29 cellular contexts compared by ENCODE assay signal in the genomic region with DNA sequence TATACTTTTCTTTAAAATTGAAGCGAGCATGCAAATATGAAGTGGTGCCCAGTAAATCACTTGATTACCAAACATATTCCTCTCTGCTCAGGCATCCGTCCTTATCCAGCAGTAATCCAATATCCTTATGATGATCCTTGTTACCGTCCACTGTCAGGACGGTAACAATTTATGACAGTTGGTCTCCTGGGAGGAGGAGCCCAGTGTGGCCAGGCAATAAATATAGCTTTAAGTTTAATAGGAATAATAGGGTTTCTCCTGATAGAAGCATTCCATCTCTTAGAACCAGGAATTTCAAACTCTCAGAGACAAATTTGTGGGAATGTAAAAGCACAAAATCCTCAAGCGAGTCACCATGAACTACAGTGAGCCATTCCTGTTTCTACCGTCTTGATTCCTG.
"Had no signal": no experiment of that assay in that cellular context is flagged by ENCODE, and none has a peak within 500 bp of the region (broad histone marks: within the 10 kb centered on the region; RNA-seq: fewer than 3 reads in every experiment).

No MANE protein-coding gene starts in this region.

- H3K27me3 ChIP-seq: adrenal gland, MG63, SJCRH30 had no signal

- H3K36me3 Mint-ChIP-seq: activated naive CD4-positive, alpha-beta T cell treated with anti-CD3 and anti-CD28 coated beads, Interleukin-2, amount 50 U/mL, for 72 hours; brain had no signal

- ATAC-seq: activated CD8-positive, alpha-beta T cell treated with anti-CD3 and anti-CD28 coated beads, Interleukin-2, amount 10 ng/mL, durations not matched to agents 7 days and 5 days; activated naive CD4-positive, alpha-beta T cell treated with anti-CD3 and anti-CD28 coated beads, Interleukin-2, amount 50 U/mL, for 72 hours had no signal

- H3K36me3 ChIP-seq: adrenal gland, MG63, SJCRH30 had no signal

- H3K4me1 ChIP-seq: adrenal gland, SJCRH30 had no signal

- H3K27ac Mint-ChIP-seq: activated CD4-positive, alpha-beta T cell treated with anti-CD3 and anti-CD28 coated beads, Interleukin-2, amount 10 ng/mL, durations not matched to agents 24 days and 14 days; activated CD8-positive, alpha-beta T cell treated with anti-CD3 and anti-CD28 coated beads, Interleukin-2, amount 10 ng/mL, durations not matched to agents 7 days and 5 days; activated naive CD4-positive, alpha-beta T cell treated with anti-CD3 and anti-CD28 coated beads for 36 hours; activated naive CD4-positive, alpha-beta T cell treated with anti-CD3 and anti-CD28 coated beads, Interleukin-2, amount 50 U/mL, for 72 hours; activated T-cell treated with anti-CD3 and anti-CD28 coated beads, Interleukin-2, amount 50 U/mL, for 24 hours; activated T-helper 2 cell treated with anti-CD3 and anti-CD28 coated beads, Interferon-gamma antibody, Interleukin-2, Interleukin-4, amounts not matched to agents 10 μg/mL and 5 μg/mL and 100 μg/mL, durations not matched to agents 14 hours and 24 hours and 36 hours; T-helper 1 cell treated with Interleukin-12 subunit alpha and Interleukin-12 subunit beta and Interleukin-4 antibody, amounts not matched to agents 30 μg/mL and 1 μg/mL, for 36 hours; T-helper 2 cell treated with Interferon-gamma antibody and Interleukin-4, amounts not matched to agents 5 μg/mL and 100 μg/mL, for 36 hours had no signal

- H3K4me3 ChIP-seq: adrenal gland, MG63, SJCRH30 had no signal

- H3K4me1 Mint-ChIP-seq: activated CD4-positive, alpha-beta T cell treated with anti-CD3 and anti-CD28 coated beads, Interleukin-2, amount 10 ng/mL, durations not matched to agents 24 days and 14 days had no signal

- H3K9me3 ChIP-seq: adrenal gland, MG63, SJCRH30 had no signal

- H3K9me3 Mint-ChIP-seq: activated CD4-positive, alpha-beta T cell treated with anti-CD3 and anti-CD28 coated beads, Interleukin-2, amount 10 ng/mL, durations not matched to agents 24 days and 14 days; activated naive CD4-positive, alpha-beta T cell treated with anti-CD3 and anti-CD28 coated beads for 36 hours; activated naive CD4-positive, alpha-beta T cell treated with anti-CD3 and anti-CD28 coated beads, Interleukin-2, amount 50 U/mL, for 72 hours; activated T-cell treated with anti-CD3 and anti-CD28 coated beads, Interleukin-2, amount 50 U/mL, for 24 hours; activated T-helper 2 cell treated with anti-CD3 and anti-CD28 coated beads, Interferon-gamma antibody, Interleukin-2, Interleukin-4, amounts not matched to agents 10 μg/mL and 5 μg/mL and 100 μg/mL, durations not matched to agents 14 hours and 24 hours and 36 hours; brain; T-helper 1 cell treated with Interleukin-12 subunit alpha and Interleukin-12 subunit beta and Interleukin-4 antibody, amounts not matched to agents 30 μg/mL and 1 μg/mL, for 36 hours; T-helper 2 cell treated with Interferon-gamma antibody and Interleukin-4, amounts not matched to agents 5 μg/mL and 100 μg/mL, for 36 hours had no signal

- H3K27me3 Mint-ChIP-seq: activated CD4-positive, alpha-beta T cell treated with anti-CD3 and anti-CD28 coated beads, Interleukin-2, amount 10 ng/mL, durations not matched to agents 24 days and 14 days had no signal

- DNase-seq: activated CD4-positive, alpha-beta T cell treated with anti-CD3 and anti-CD28 coated beads, Interleukin-2, amount 10 ng/mL, durations not matched to agents 24 days and 14 days; activated CD4-positive, alpha-beta T cell treated with anti-CD3 and anti-CD28 coated beads, Interleukin-2, amount 50 U/mL, for 48 hours; activated CD8-positive, alpha-beta T cell treated with anti-CD3 and anti-CD28 coated beads, Interleukin-2, amount 10 ng/mL, durations not matched to agents 7 days and 5 days; activated gamma-delta T cell treated with Interleukin-2 at 50 U/mL for 16 hours; activated naive CD4-positive, alpha-beta T cell treated with anti-CD3 and anti-CD28 coated beads for 36 hours; activated T-cell treated with anti-CD3 and anti-CD28 coated beads, Interleukin-2, amount 50 U/mL, for 24 hours; adrenal gland; anterior cingulate cortex; cerebellar nuclear complex; Kasumi-1; KG1; MG63; NCI-H1048; NCI-H1436; NCI-H1694; NCI-H1930; NCI-H2081 treated with DMSO at 0.1 percent for 48 hours; NCI-H226; NCI-H446 treated with DMSO at 0.1 percent for 48 hours; NCI-H524; NCI-H69; NK-92 treated with Interleukin-12 subunit alpha and Interleukin-12 subunit beta, amount 100 ng/mL, for 24 hours; Right ventricle myocardium superior; SJCRH30 had no signal

- H3K4me3 Mint-ChIP-seq: activated CD4-positive, alpha-beta T cell treated with anti-CD3 and anti-CD28 coated beads, Interleukin-2, amount 10 ng/mL, durations not matched to agents 24 days and 14 days; activated CD8-positive, alpha-beta T cell treated with anti-CD3 and anti-CD28 coated beads, Interleukin-2, amount 10 ng/mL, durations not matched to agents 7 days and 5 days; activated naive CD4-positive, alpha-beta T cell treated with anti-CD3 and anti-CD28 coated beads for 36 hours; activated T-cell treated with anti-CD3 and anti-CD28 coated beads, Interleukin-2, amount 50 U/mL, for 24 hours; brain; T-helper 1 cell treated with Interleukin-12 subunit alpha and Interleukin-12 subunit beta and Interleukin-4 antibody, amounts not matched to agents 30 μg/mL and 1 μg/mL, for 36 hours; T-helper 2 cell treated with Interferon-gamma antibody and Interleukin-4, amounts not matched to agents 5 μg/mL and 100 μg/mL, for 36 hours had no signal

- H3K27ac ChIP-seq: adrenal gland, SJCRH30 had no signal
